ENCODE assay signal across 8 cellular contexts in genomic region chr19:8389891-8390616, GRCh38. TPM values are rescaled to one million over a fixed set of nuclear protein-coding genes. Genes with fewer than 3 reads are reported as not detected.
A peak's percentile ranks its signal among the peaks of the same experiment; 100 is the strongest.
DNase-seq lines count a peak whose midpoint lies in the region; ATAC-seq and FAIRE-seq lines count a peak whose summit lies in the region.

Gene RAB11B, plus strand, starts transcription at chr19:8390360. Its CDS starts 57 bp downstream, at chr19:8390417.

- peak; percentile 93 for FAIRE-seq in RCC 7860 (lab: Jason Lieb, UNC)

- no peaks in the 10 kb centered on the region for H3K36me3 Mint-ChIP-seq in activated T-cell treated with anti-CD3 and anti-CD28 coated beads, Interleukin-2, amount 50 U/mL, for 72 hours (ENCODE audit: insufficient read depth in 2 of 2)

- peaks cover 48% of the 10 kb centered on the region for H3K4me1 ChIP-seq in muscle layer of colon (ENCODE audit: insufficient read depth, low read length)

- H3K4me3 Mint-ChIP-seq in activated T-cell treated with anti-CD3 and anti-CD28 coated beads, Interleukin-2, amount 50 U/mL, for 72 hours, result peak within 1 kb of the TSS; percentile 94 to 96

- peaks cover 28% of the 10 kb centered on the region for H3K4me1 Mint-ChIP-seq in activated T-cell treated with anti-CD3 and anti-CD28 coated beads, Interleukin-2, amount 50 U/mL, for 72 hours (ENCODE audit: low read depth)

- H3K36me3 ChIP-seq in KOPT-K1 (ENCODE audit: insufficient read depth, low read length) (no peaks in the 10 kb centered on the region), muscle layer of colon (ENCODE audit: insufficient read depth, low read length) (no peaks in the 10 kb centered on the region)

- H3K27me3 Mint-ChIP-seq in activated T-cell treated with anti-CD3 and anti-CD28 coated beads, Interleukin-2, amount 50 U/mL, for 72 hours (ENCODE audit: low read depth), result no peaks in the 10 kb centered on the region

- H3K27me3 ChIP-seq in muscle layer of colon (ENCODE audit: control insufficient read depth in 1 of 2, insufficient read depth in 2 of 2, low read length in 2 of 2), result no peaks in the 10 kb centered on the region

- DNase-seq in DMS79 (lab: John Stamatoyannopoulos, UW) (peak; percentile 100), RCC 7860 (ENCODE audit: low spot score) (peak; percentile 100)
- DNase-seq in activated T-cell treated with anti-CD3 and anti-CD28 coated beads, Interleukin-2, amount 50 U/mL, for 72 hours, result peak; percentile 97 to 99
- DNase-seq in stimulated activated CD8-positive, alpha-beta memory T cell treated with anti-CD3 and anti-CD28 coated beads, Interleukin-7, amount 100 ng/mL, for 24 hours (ENCODE audit: low read depth), result peak; percentile 97

- H3K27ac ChIP-seq in KOPT-K1 (ENCODE audit: low read depth, low read length, poor library complexity, severe bottlenecking) (peak within 1 kb of the TSS; percentile 97), muscle layer of colon (ENCODE audit: low read depth, low read length) (peak within 1 kb of the TSS; percentile 96)

- H3K9me3 Mint-ChIP-seq in activated T-cell treated with anti-CD3 and anti-CD28 coated beads, Interleukin-2, amount 50 U/mL, for 72 hours, result peaks cover 0 to 4% of the 10 kb centered on the region in 2 donors

- H3K4me3 ChIP-seq in muscle layer of colon (ENCODE audit: low read depth in 1 of 2, low read length in 2 of 2), result peak within 1 kb of the TSS; percentile 70 to 100

- no peaks in the 10 kb centered on the region for H3K9me3 ChIP-seq in KOPT-K1 (ENCODE audit: insufficient read depth, low read length, poor library complexity, severe bottlenecking)
- H3K9me3 ChIP-seq in muscle layer of colon (ENCODE audit: low read length), result no peaks in the 10 kb centered on the region

- peak within 1 kb of the TSS; percentile 82 for H3K9ac ChIP-seq in muscle layer of colon (ENCODE audit: low read length)

- ATAC-seq in GM21786 (IDR thresholded peaks at IDR 0.05; ENCODE audit: unreplicated experiment) (peak; percentile 87), esophagus mucosa (peak; percentile 95)
- ATAC-seq in activated T-cell treated with anti-CD3 and anti-CD28 coated beads, Interleukin-2, amount 50 U/mL, for 72 hours (replicated peaks in 1 of 2), result peak; percentile 92 to 93

- peak within 1 kb of the TSS; percentile 98 for H3K27ac Mint-ChIP-seq in activated T-cell treated with anti-CD3 and anti-CD28 coated beads, Interleukin-2, amount 50 U/mL, for 72 hours

RNA-seq across cellular contexts. Expression of gene RAB11B, which starts in this region (rescaled TPM):
- total RNA-seq in activated T-cell treated with anti-CD3 and anti-CD28 coated beads, Interleukin-2, amount 50 U/mL, for 72 hours, result 10 to 100 TPM; 68.8 to 69.2 TPM
- 52.4 TPM for total RNA-seq in esophagus mucosa

Comparison
In these comparisons a context has a peak if more than half of its experiments do, and no peak if none do; other contexts are left out.
1. Peak in every context shown above with its lines: DNase-seq, ATAC-seq, H3K4me3 ChIP-seq and H3K27ac ChIP-seq.